In the genomic region with DNA sequence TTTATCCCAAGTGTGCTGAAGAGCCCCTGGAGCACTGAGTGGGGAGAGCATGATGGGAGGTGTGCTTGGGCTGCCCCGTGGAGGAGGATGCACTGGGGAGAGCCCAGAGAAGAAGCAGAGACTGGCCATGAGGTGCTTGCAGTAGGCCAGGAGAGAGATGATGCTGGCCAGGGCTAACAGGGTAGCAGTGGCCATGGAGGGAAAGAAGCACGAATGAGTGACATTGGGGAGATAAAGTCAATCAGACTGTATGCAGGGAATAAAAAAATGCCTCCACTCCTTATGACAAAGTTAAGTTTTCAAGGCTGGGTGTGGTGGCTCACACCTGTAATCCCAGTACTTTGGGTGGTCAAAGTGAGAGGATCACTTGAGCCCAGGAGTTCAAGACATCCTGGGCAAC, we compare ENCODE assay signal across 31 cellular contexts.
"Had no signal": no experiment of that assay in that cellular context is flagged by ENCODE, and none has a peak within 500 bp of the region (broad histone marks: within the 10 kb centered on the region; RNA-seq: fewer than 3 reads in every experiment).

No MANE protein-coding gene starts in this region.

- H3K36me3 Mint-ChIP-seq: naive thymus-derived CD8-positive, alpha-beta T cell; natural killer cell treated with Interleukin-12 subunit alpha and Interleukin-12 subunit beta and Interleukin-15 and Interleukin-18, amount 100 ng/mL, for 72 hours; stimulated activated memory B cell treated with anti-CD40 and anti-IgM and Interleukin-4, amounts not matched to agents 10 μg/mL and 1 μg/mL and 100 μg/mL, for 72 hours; type B pancreatic cell had no signal

- H3K4me1 ChIP-seq: uterus had no signal

- DNase-seq: naive thymus-derived CD8-positive, alpha-beta T cell; nephron progenitor cell; nucleus accumbens; pancreas; psoas muscle; right cardiac atrium; right lobe of liver; spleen; stimulated activated CD4-positive, alpha-beta T cell treated with anti-CD3 and anti-CD28 coated beads, Interleukin-12 subunit alpha, Interleukin-12 subunit beta, amount 100 ng/mL, for 4 hours; stimulated activated CD4-positive, alpha-beta T cell treated with anti-CD3 and anti-CD28 coated beads, Interleukin-1b, Interleukin-23, amount 100 ng/mL, for 48 hours; stimulated activated CD4-positive, alpha-beta T cell treated with anti-CD3 and anti-CD28 coated beads, Interleukin-4, amount 100 ng/mL, for 1 hour; stimulated activated CD4-positive, alpha-beta T cell treated with anti-CD3 and anti-CD28 coated beads, Interleukin-4, amount 100 ng/mL, for 4 hours; stimulated activated CD8-positive, alpha-beta memory T cell treated with anti-CD3 and anti-CD28 coated beads, Interleukin-4, amount 100 ng/mL, for 48 hours; stimulated activated naive CD4-positive, alpha-beta T cell; stimulated activated naive CD8-positive, alpha-beta T cell treated with anti-CD3 and anti-CD28 coated beads, Interleukin-15, amount 100 ng/mL, for 72 hours; stimulated activated naive CD8-positive, alpha-beta T cell treated with anti-CD3 and anti-CD28 coated beads, Interleukin-15, Interleukin-2, amounts not matched to agents 100 U/mL and 50 U/mL, for 24 hours; substantia nigra; testis; tibial artery; transverse colon; upper lobe of right lung had no signal

- H3K4me3 Mint-ChIP-seq: natural killer cell treated with Interleukin-12 subunit alpha and Interleukin-12 subunit beta and Interleukin-15 and Interleukin-18, amount 100 ng/mL, for 72 hours; nephron progenitor cell; neural crest cell; stimulated activated memory B cell treated with anti-CD40 and anti-IgM and Interleukin-4, amounts not matched to agents 10 μg/mL and 1 μg/mL and 100 μg/mL, for 72 hours; stimulated activated naive CD8-positive, alpha-beta T cell treated with anti-CD3 and anti-CD28 coated beads, Interleukin-15, amount 100 ng/mL, for 72 hours; type B pancreatic cell had no signal

- H3K27me3 ChIP-seq: neutrophil, pancreas, right lobe of liver, spleen, suprapubic skin, testis, tibial artery, transverse colon, upper lobe of right lung, uterus had no signal

- H3K9me3 Mint-ChIP-seq: naive thymus-derived CD8-positive, alpha-beta T cell; natural killer cell treated with Interleukin-12 subunit alpha and Interleukin-12 subunit beta and Interleukin-15 and Interleukin-18, amount 100 ng/mL, for 72 hours; nephron progenitor cell; neural crest cell; stimulated activated memory B cell treated with anti-CD40 and anti-IgM and Interleukin-4, amounts not matched to agents 10 μg/mL and 1 μg/mL and 100 μg/mL, for 72 hours; stimulated activated naive CD8-positive, alpha-beta T cell treated with anti-CD3 and anti-CD28 coated beads, Interleukin-15, amount 100 ng/mL, for 72 hours; type B pancreatic cell had no signal

- H3K27ac Mint-ChIP-seq: natural killer cell treated with Interleukin-12 subunit alpha and Interleukin-12 subunit beta and Interleukin-15 and Interleukin-18, amount 100 ng/mL, for 72 hours; nephron progenitor cell; progenitor cell of endocrine pancreas; stimulated activated memory B cell treated with anti-CD40 and anti-IgM and Interleukin-4, amounts not matched to agents 10 μg/mL and 1 μg/mL and 100 μg/mL, for 72 hours; stimulated activated naive CD8-positive, alpha-beta T cell treated with anti-CD3 and anti-CD28 coated beads, Interleukin-15, amount 100 ng/mL, for 72 hours; type B pancreatic cell had no signal

- H3K36me3 ChIP-seq: neutrophil, pancreas, right lobe of liver, spleen, suprapubic skin, tibial artery, transverse colon, upper lobe of right lung, uterus had no signal

- H3K4me2 ChIP-seq: smooth muscle cell had no signal

- H3K4me3 ChIP-seq: pancreas, psoas muscle, right lobe of liver, skin epidermis, smooth muscle cell, spleen, suprapubic skin, testis, tibial artery, transverse colon, upper lobe of right lung, uterus had no signal

- H3K27me3 Mint-ChIP-seq: stimulated activated naive CD8-positive, alpha-beta T cell treated with anti-CD3 and anti-CD28 coated beads, Interleukin-15, amount 100 ng/mL, for 72 hours had no signal

- ATAC-seq: naive thymus-derived CD8-positive, alpha-beta T cell; pancreas; psoas muscle; right cardiac atrium; right lobe of liver; stimulated activated memory B cell treated with anti-CD40 and anti-IgM and Interleukin-4, amounts not matched to agents 10 μg/mL and 1 μg/mL and 100 μg/mL, for 72 hours; stimulated activated naive CD8-positive, alpha-beta T cell treated with anti-CD3 and anti-CD28 coated beads, Interleukin-15, amount 100 ng/mL, for 72 hours; stimulated activated naive CD8-positive, alpha-beta T cell treated with anti-CD3 and anti-CD28 coated beads, Interleukin-15, Interleukin-2, amounts not matched to agents 100 U/mL and 50 U/mL, for 24 hours; upper lobe of right lung had no signal

- H3K9me3 ChIP-seq: neutrophil, pancreas, psoas muscle, right lobe of liver, spleen, suprapubic skin, testis, tibial artery, transverse colon, upper lobe of right lung, uterus had no signal

- H3K27ac ChIP-seq: neutrophil, pancreas, psoas muscle, right lobe of liver, skin epidermis, spleen, suprapubic skin, testis, tibial artery, upper lobe of right lung, uterus had no signal
